In genomic region chr9:74653437-74654080, GRCh38 we compare ENCODE assay signal across 23 cellular contexts.
DNase-seq lines count a peak whose midpoint lies in the region; FAIRE-seq and TF ChIP-seq lines count a peak whose summit lies in the region.
"Had no signal": no experiment of that assay in that cellular context is flagged by ENCODE, and none has a peak within 500 bp of the region (broad histone marks: within the 10 kb centered on the region; RNA-seq: fewer than 3 reads in every experiment).

No MANE protein-coding gene starts in this region.

- 77% methylated on average over 10 of the region's 10 CpGs; no CpG with 5 or more reads in 1 of the 2 experiments for WGBS in H1 (ENCODE audit: extremely low coverage in 1 of 2, insufficient coverage in 1 of 2, insufficient read length in 1 of 2, insufficient replicate concordance in 2 of 2, low coverage in 1 of 2, low lambda C conversion rate in 2 of 2, missing lambda C conversion rate in 1 of 2), 2 experiments
- 74% methylated on average over 10 of the region's 10 CpGs for WGBS in smooth muscle cell (ENCODE audit: low lambda C conversion rate)

- H3K23ac ChIP-seq in H1 (ENCODE audit: insufficient read length), result no peak overlapping the region

- H3K4me3 ChIP-seq in H1 (ENCODE audit: extremely low read depth in 1 of 4, insufficient read depth in 2 of 4, low read depth in 3 of 4, low read length in 4 of 4), result no peak overlapping the region
- H3K4me3 ChIP-seq in neuron (ENCODE audit: low read length), result no peak overlapping the region
- no peak overlapping the region for H3K4me3 ChIP-seq in smooth muscle cell
- H3K4me3 ChIP-seq: BLaER1 treated with 17β-estradiol and CSF1 and Interleukin-3, amounts not matched to agents 10 nM and 100 nM; K562; MG63 had no signal

- no peak overlapping the region for H2BK12ac ChIP-seq in H1 (ENCODE audit: low read depth, low read length)

- no peak overlapping the region for H2BK5ac ChIP-seq in H1 (ENCODE audit: low read depth, low read length)

- TF ChIP-seq EP300 in H1 (IDR thresholded peaks at IDR 0.05; ENCODE audit: borderline replicate concordance in 1 of 2, low read depth in 2 of 2, low read length in 2 of 2), result no peak

- no peak overlapping the region for H2BK20ac ChIP-seq in H1 (ENCODE audit: low read length)

- H3K4ac ChIP-seq in H1 (replicated peaks; ENCODE audit: insufficient read length, low read depth, low read length), result no peak overlapping the region

- no peaks in the 10 kb centered on the region for H3F3A ChIP-seq in smooth muscle cell (ENCODE audit: low read depth)

- H3K4me2 ChIP-seq in H1 (ENCODE audit: insufficient read depth in 1 of 2, low read depth in 2 of 2, low read length in 2 of 2) (no peak overlapping the region), smooth muscle cell (no peak overlapping the region)
- H3K4me2 ChIP-seq: BLaER1 treated with 17β-estradiol and CSF1 and Interleukin-3, amounts not matched to agents 10 nM and 100 nM had no signal

- TF ChIP-seq POLR2A in H1 (IDR thresholded peaks at IDR 0.05; ENCODE audit: control extremely low read depth in 1 of 2, low read depth in 2 of 2, low read length in 2 of 2), result no peak

- no peak for TF ChIP-seq RAD21 in H1 (IDR thresholded peaks at IDR 0.05 in 1 of 2, conservative IDR thresholded peaks at IDR 0.05 in 1 of 2; ENCODE audit: low read depth in 2 of 2, low read length in 2 of 2)

- peak; percentile 35 for DNase-seq in HEK293T (ENCODE audit: extremely low spot score)
- no peak for DNase-seq in H1 (ENCODE audit: low read depth in 1 of 2, low spot score in 2 of 2)
- no peak for DNase-seq in smooth muscle cell (lab: John Stamatoyannopoulos, UW; ENCODE audit: unreplicated experiment)
- no peak for DNase-seq in HTR-8/SVneo (ENCODE audit: insufficient read length, low spot score)
- no peak for DNase-seq in C1 segment of cervical spinal cord (lab: John Stamatoyannopoulos, UW)
- no peak for DNase-seq in SK-N-DZ (ENCODE audit: low spot score)
- DNase-seq in pons (ENCODE audit: low spot score), result no peak
- DNase-seq: CD4-positive, alpha-beta memory T cell; COR-L47; DMS79 treated with DMSO at 0.1 percent for 48 hours; MG63; NCI-H2029; NCI-H2227 treated with DMSO at 0.1 percent for 48 hours; NCI-H526 treated with DMSO at 0.1 percent for 48 hours; SHP77; T-helper 1 cell had no signal

- no peak overlapping the region for H4K91ac ChIP-seq in H1 (replicated peaks; ENCODE audit: insufficient read length, low read length)

- no peak overlapping the region for H2AFZ ChIP-seq in H1 (ENCODE audit: low read length)
- peak overlapping the region; percentile 54 for H2AFZ ChIP-seq in neuron (ENCODE audit: low read depth, low read length)
- H2AFZ ChIP-seq in smooth muscle cell (ENCODE audit: low read depth), result peak overlapping the region; percentile 44

- H3K9me3 ChIP-seq in H1 (ENCODE audit: insufficient read depth in 2 of 2, low read depth in 1 of 2, low read length in 1 of 2) (no peaks in the 10 kb centered on the region), neuron (ENCODE audit: low read length) (no peaks in the 10 kb centered on the region), smooth muscle cell (replicated peaks; ENCODE audit: low read depth) (no peaks in the 10 kb centered on the region)
- H3K9me3 ChIP-seq: BLaER1 treated with 17β-estradiol and CSF1 and Interleukin-3, amounts not matched to agents 10 nM and 100 nM; MG63 had no signal

- H3K27me3 ChIP-seq in H1 (replicated peaks in 1 of 4; ENCODE audit: control insufficient read depth in 3 of 4, extremely low read depth in 1 of 4, insufficient read depth in 3 of 4, low read length in 3 of 4) (no peaks in the 10 kb centered on the region), neuron (ENCODE audit: insufficient read depth, low read length) (no peaks in the 10 kb centered on the region), smooth muscle cell (ENCODE audit: low read depth) (peaks cover 2% of the 10 kb centered on the region)
- H3K27me3 ChIP-seq: BLaER1 treated with 17β-estradiol and CSF1 and Interleukin-3, amounts not matched to agents 10 nM and 100 nM; MG63 had no signal

- H3K56ac ChIP-seq in H1 (replicated peaks; ENCODE audit: insufficient read length, low read depth, low read length), result no peak overlapping the region

- no peak overlapping the region for H2BK120ac ChIP-seq in H1 (replicated peaks; ENCODE audit: low read depth, low read length)

- FAIRE-seq in H1 (lab: Jason Lieb, UNC), result peak; percentile 13
- FAIRE-seq in HTR-8/SVneo (lab: Jason Lieb, UNC), result no peak
- FAIRE-seq: A204.1, GM19239, K562 had no signal

- POLR2A ChIA-PET in HEK293T (lab: Yijun Ruan, JAX), result no interaction called here
- POLR2A ChIA-PET in H1 (lab: Charles Lee; ENCODE audit: partially characterized antibody), result interaction anchor here (0.7 kb wide), 1 partner anchor 1592 kb away, joined by 3 read pairs; no protein-coding TSS in a partner anchor

- H3K9ac ChIP-seq in H1 (replicated peaks in 1 of 4; ENCODE audit: extremely low read depth in 1 of 4, low read depth in 3 of 4, low read length in 3 of 4) (no peak overlapping the region), smooth muscle cell (ENCODE audit: low read depth) (no peak overlapping the region)
- H3K9ac ChIP-seq: BLaER1 treated with 17β-estradiol and CSF1 and Interleukin-3, amounts not matched to agents 10 nM and 100 nM had no signal

- H3K27ac ChIP-seq in H1 (ENCODE audit: low read depth, low read length), result no peak overlapping the region
- H3K27ac ChIP-seq in smooth muscle cell (ENCODE audit: low read depth), result no peak overlapping the region
- H3K27ac ChIP-seq: BLaER1 treated with 17β-estradiol and CSF1 and Interleukin-3, amounts not matched to agents 10 nM and 100 nM; HL-60; RWPE1 had no signal

- CTCF ChIA-PET in HEK293T (lab: Yijun Ruan, JAX) (no interaction called here), H1 (lab: Charles Lee; ENCODE audit: partially characterized antibody) (interaction anchor here (0.6 to 1.2 kb wide), 5 partner anchors 13 to 899 kb away, joined by 3 to 5 read pairs (median 3); no protein-coding TSS in a partner anchor)

- H3K18ac ChIP-seq in H1 (ENCODE audit: extremely low read depth, low read length), result no peak overlapping the region

- H3K79me2 ChIP-seq in H1 (ENCODE audit: control insufficient read depth in 1 of 2, insufficient read depth in 2 of 2, low read length in 2 of 2) (no peaks in the 10 kb centered on the region), smooth muscle cell (ENCODE audit: low read depth) (no peaks in the 10 kb centered on the region)

- H3K36me3 ChIP-seq in H1 (ENCODE audit: control insufficient read depth in 2 of 4, insufficient read depth in 4 of 4, low read length in 3 of 4), result no peaks in the 10 kb centered on the region
- H3K36me3 ChIP-seq in neuron (ENCODE audit: insufficient read depth, low read length), result no peaks in the 10 kb centered on the region
- H3K36me3 ChIP-seq in smooth muscle cell (ENCODE audit: low read depth), result no peaks in the 10 kb centered on the region
- H3K36me3 ChIP-seq: MG63 had no signal

- H3K23me2 ChIP-seq in H1 (ENCODE audit: low read depth, low read length), result no peaks in the 10 kb centered on the region

- no peaks in the 10 kb centered on the region for H4K20me1 ChIP-seq in H1 (replicated peaks in 1 of 2; ENCODE audit: control insufficient read depth in 1 of 2, insufficient read depth in 2 of 2, low read length in 2 of 2)
- no peaks in the 10 kb centered on the region for H4K20me1 ChIP-seq in smooth muscle cell (ENCODE audit: low read depth)
- H4K20me1 ChIP-seq: BLaER1 treated with 17β-estradiol and CSF1 and Interleukin-3, amounts not matched to agents 10 nM and 100 nM had no signal

- H4K5ac ChIP-seq in H1 (ENCODE audit: insufficient read length, low read depth, low read length), result no peak overlapping the region

- H2AK5ac ChIP-seq in H1 (ENCODE audit: low read depth, low read length), result no peak overlapping the region

- H3K79me1 ChIP-seq in H1 (ENCODE audit: low read depth, low read length), result no peaks in the 10 kb centered on the region

- no peak overlapping the region for H2BK15ac ChIP-seq in H1 (ENCODE audit: low read length)

- TF ChIP-seq CTCF in H1 (IDR thresholded peaks at IDR 0.05; ENCODE audit: control extremely low read depth in 1 of 3, insufficient read depth in 1 of 3, low read depth in 1 of 3, low read length in 3 of 3) (no peak), smooth muscle cell (IDR thresholded peaks at IDR 0.05; ENCODE audit: borderline replicate concordance, insufficient read depth, poor library complexity, severe bottlenecking) (no peak)

- no peak overlapping the region for H4K8ac ChIP-seq in H1 (ENCODE audit: extremely low read depth, insufficient read depth, low read length)

- peaks cover 0 to 2% (median 0%) of the 10 kb centered on the region in 4 experiments; a peak in 2 of 7 replicates for H3K4me1 ChIP-seq in H1 (replicated peaks in 1 of 4; ENCODE audit: control insufficient read depth in 3 of 4, insufficient read depth in 4 of 4, low read length in 3 of 4)
- no peaks in the 10 kb centered on the region for H3K4me1 ChIP-seq in neuron (ENCODE audit: insufficient read depth, low read length)
- H3K4me1 ChIP-seq in smooth muscle cell (ENCODE audit: low read depth), result no peaks in the 10 kb centered on the region
- H3K4me1 ChIP-seq: BLaER1 treated with 17β-estradiol and CSF1 and Interleukin-3, amounts not matched to agents 10 nM and 100 nM had no signal

- H3K14ac ChIP-seq in H1 (ENCODE audit: insufficient read length), result no peak overlapping the region

TF ChIP-seq in HEK293T, 16 proteins besides CTCF, POLR2A, EP300 and RAD21:
- TF ChIP-seq TARDBP (IDR thresholded peaks at IDR 0.05) (no peak), FOXA1 (IDR thresholded peaks at IDR 0.05) (no peak), FOXM1 (IDR thresholded peaks at IDR 0.05; ENCODE audit: borderline replicate concordance) (no peak), ARNT (IDR thresholded peaks at IDR 0.05) (no peak), ELF4 (IDR thresholded peaks at IDR 0.05) (no peak), BHLHE40 (IDR thresholded peaks at IDR 0.05; ENCODE audit: borderline replicate concordance) (no peak), SUZ12 (IDR thresholded peaks at IDR 0.05) (no peak), HDGF (IDR thresholded peaks at IDR 0.05; ENCODE audit: borderline replicate concordance) (no peak)

TF ChIP-seq in H1, 55 proteins besides CTCF, POLR2A, EP300 and RAD21 (continues in another document):
- TF ChIP-seq GABPA (IDR thresholded peaks at IDR 0.05; ENCODE audit: borderline replicate concordance, insufficient read depth, low read length), result no peak
- TF ChIP-seq RBBP5 (IDR thresholded peaks at IDR 0.05; ENCODE audit: borderline replicate concordance, low read depth, low read length), result no peak
- TF ChIP-seq ASH2L (IDR thresholded peaks at IDR 0.05; ENCODE audit: low read length), result no peak
- TF ChIP-seq CBX5 (IDR thresholded peaks at IDR 0.05; ENCODE audit: low read depth, low read length), result no peak
- no peak for TF ChIP-seq KDM1A (IDR thresholded peaks at IDR 0.05; ENCODE audit: borderline replicate concordance, low read length)
- TF ChIP-seq POU5F1 (IDR thresholded peaks at IDR 0.05; ENCODE audit: low read depth, low read length), result no peak
- no peak for TF ChIP-seq SIRT6 (IDR thresholded peaks at IDR 0.05; ENCODE audit: low read length)
- TF ChIP-seq FOSL1 (IDR thresholded peaks at IDR 0.05; ENCODE audit: insufficient read depth, low read depth, low read length), result no peak
- no peak for TF ChIP-seq JUN (IDR thresholded peaks at IDR 0.05; ENCODE audit: low read depth, low read length)
- TF ChIP-seq HDAC6 (IDR thresholded peaks at IDR 0.05; ENCODE audit: low read depth, low read length), result no peak
- TF ChIP-seq SP1 (IDR thresholded peaks at IDR 0.05; ENCODE audit: low read depth, low read length), result no peak
